Comparison of ENCODE assay signal across 8 cellular contexts in genomic region chr5:91182763-91183162, GRCh38.
A peak's percentile ranks its signal among the peaks of the same experiment; 100 is the strongest.
DNase-seq lines count a peak whose midpoint lies in the region; ATAC-seq, FAIRE-seq and TF ChIP-seq lines count a peak whose summit lies in the region.

No MANE protein-coding gene starts in this region.

- ATAC-seq in GM19438 (IDR thresholded peaks at IDR 0.05; ENCODE audit: low read depth, unreplicated experiment) (peak; percentile 69), esophagus mucosa (peak; percentile 90)

- TF ChIP-seq CTCF in AG10803 (conservative IDR thresholded peaks at IDR 0.05; ENCODE audit: low read length): peak; percentile 55

- DNase-seq in AG10803 (ENCODE audit: low read depth) (peak; percentile 85), KBM-7 (peak; percentile 80), small intestine (peak; percentile 16), SHP77 (lab: John Stamatoyannopoulos, UW) (no peak), LoVo (ENCODE audit: low spot score) (no peak)
- DNase-seq in activated CD4-positive, alpha-beta T cell treated with anti-CD3 and anti-CD28 coated beads, Interleukin-2, amount 50 U/mL, for 1 hour: no peak

- WGBS in small intestine, 3 donors: 35 to 44% (median 38%) methylated on average over 4 of the region's 4 CpGs

- FAIRE-seq in small intestine (lab: Jason Lieb, UNC): no peak

- in situ Hi-C loops in KBM-7 (cut with MboI; ENCODE audit: low pct_unique_long_range_greater_than_20kb, low sequenced_read_pairs): no loop called here

- H3K9me3 ChIP-seq in small intestine (ENCODE audit: control insufficient read depth, low read depth): no peaks in the 10 kb centered on the region

- no peaks in the 10 kb centered on the region for H3K27me3 ChIP-seq in small intestine (ENCODE audit: control insufficient read depth in 2 of 2, insufficient read depth in 2 of 2, low read length in 2 of 2)

- no peaks in the 10 kb centered on the region for H3K4me1 ChIP-seq in small intestine (ENCODE audit: control insufficient read depth in 2 of 2, insufficient read depth in 1 of 2, low read depth in 1 of 2, low read length in 1 of 2)

- no peak overlapping the region for H3K27ac ChIP-seq in small intestine (ENCODE audit: low read depth in 1 of 2, low read length in 1 of 2)

- H3K4me3 ChIP-seq in AG10803 (ENCODE audit: low read length): no peak overlapping the region
- H3K4me3 ChIP-seq in small intestine (ENCODE audit: low read depth in 1 of 2, low read length in 2 of 2): no peak overlapping the region

- no peaks in the 10 kb centered on the region for H3K36me3 ChIP-seq in small intestine (ENCODE audit: control insufficient read depth in 2 of 2, insufficient read depth in 2 of 2, low read length in 2 of 2)

Comparison
In these comparisons a context has a peak if more than half of its experiments do, and no peak if none do; other contexts are left out.
1. DNase-seq: peak in AG10803 (single experiment), KBM-7 (single experiment) and small intestine (single experiment); none in SHP77 (0 of 2), LoVo (single experiment) and activated CD4-positive, alpha-beta T cell treated with anti-CD3 and anti-CD28 coated beads, Interleukin-2, amount 50 U/mL, for 1 hour (single experiment).